ENCODE assay signal across 1 cellular context in the genomic region with DNA sequence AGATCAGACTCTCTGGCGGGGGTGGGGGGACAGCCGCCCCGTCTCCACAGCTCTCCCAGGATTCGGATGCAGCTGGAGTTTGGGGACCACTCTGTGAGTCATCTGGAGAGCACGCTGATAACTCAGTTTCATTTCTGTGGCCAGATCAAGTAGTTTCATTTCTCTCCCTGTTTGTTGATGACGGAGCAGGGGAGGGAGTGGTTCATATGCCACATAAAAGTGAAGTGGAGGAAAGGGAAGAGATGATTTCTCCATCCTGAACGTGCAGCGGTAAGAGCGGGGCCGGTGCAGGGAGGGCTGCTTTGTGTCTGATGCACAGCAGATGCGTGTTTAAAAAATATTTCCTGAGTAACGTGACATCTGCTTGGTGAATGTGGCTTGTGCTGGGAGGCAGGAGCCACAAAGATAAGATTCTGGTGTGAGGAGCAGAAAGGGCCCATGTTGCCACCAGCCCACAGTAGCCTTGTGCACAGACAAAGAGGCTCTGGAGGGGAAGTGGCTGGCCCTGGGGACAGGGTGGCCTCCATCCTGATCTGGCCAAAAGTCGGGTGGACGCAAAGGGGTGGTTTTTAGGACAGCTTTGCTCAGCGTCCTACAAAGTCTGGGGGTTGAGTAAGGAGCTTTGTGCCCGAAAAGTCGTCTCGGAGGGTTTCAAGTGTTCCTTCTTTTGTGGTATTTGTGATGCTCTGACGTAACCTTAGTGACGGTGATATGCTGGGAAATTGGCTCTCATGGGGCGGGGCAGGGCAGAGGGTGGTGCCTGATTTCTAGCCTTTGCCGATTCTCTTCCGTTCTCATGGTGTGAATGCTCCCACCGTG.
TF ChIP-seq lines count a peak whose summit lies in the region.

A gene with protein sequence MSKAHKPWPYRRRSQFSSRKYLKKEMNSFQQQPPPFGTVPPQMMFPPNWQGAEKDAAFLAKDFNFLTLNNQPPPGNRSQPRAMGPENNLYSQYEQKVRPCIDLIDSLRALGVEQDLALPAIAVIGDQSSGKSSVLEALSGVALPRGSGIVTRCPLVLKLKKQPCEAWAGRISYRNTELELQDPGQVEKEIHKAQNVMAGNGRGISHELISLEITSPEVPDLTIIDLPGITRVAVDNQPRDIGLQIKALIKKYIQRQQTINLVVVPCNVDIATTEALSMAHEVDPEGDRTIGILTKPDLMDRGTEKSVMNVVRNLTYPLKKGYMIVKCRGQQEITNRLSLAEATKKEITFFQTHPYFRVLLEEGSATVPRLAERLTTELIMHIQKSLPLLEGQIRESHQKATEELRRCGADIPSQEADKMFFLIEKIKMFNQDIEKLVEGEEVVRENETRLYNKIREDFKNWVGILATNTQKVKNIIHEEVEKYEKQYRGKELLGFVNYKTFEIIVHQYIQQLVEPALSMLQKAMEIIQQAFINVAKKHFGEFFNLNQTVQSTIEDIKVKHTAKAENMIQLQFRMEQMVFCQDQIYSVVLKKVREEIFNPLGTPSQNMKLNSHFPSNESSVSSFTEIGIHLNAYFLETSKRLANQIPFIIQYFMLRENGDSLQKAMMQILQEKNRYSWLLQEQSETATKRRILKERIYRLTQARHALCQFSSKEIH (plus strand): TSS at position 242 of the 819 bp plus-strand sequence. CDS start 14,880 bp downstream, outside the sequence.

TF ChIP-seq in SK-N-SH treated with all-trans-retinoic acid at 6 μM for 48 hours, 23 proteins besides CTCF, POLR2A, EP300 and RAD21 (continued from another document):
- TF ChIP-seq, protein P1, sequence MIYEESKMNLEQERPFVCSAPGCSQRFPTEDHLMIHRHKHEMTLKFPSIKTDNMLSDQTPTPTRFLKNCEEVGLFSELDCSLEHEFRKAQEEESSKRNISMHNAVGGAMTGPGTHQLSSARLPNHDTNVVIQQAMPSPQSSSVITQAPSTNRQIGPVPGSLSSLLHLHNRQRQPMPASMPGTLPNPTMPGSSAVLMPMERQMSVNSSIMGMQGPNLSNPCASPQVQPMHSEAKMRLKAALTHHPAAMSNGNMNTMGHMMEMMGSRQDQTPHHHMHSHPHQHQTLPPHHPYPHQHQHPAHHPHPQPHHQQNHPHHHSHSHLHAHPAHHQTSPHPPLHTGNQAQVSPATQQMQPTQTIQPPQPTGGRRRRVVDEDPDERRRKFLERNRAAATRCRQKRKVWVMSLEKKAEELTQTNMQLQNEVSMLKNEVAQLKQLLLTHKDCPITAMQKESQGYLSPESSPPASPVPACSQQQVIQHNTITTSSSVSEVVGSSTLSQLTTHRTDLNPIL (CRISPR knock-in tag; IDR thresholded peaks at IDR 0.05; ENCODE audit: low read depth): no peak
- TF ChIP-seq, protein P2, sequence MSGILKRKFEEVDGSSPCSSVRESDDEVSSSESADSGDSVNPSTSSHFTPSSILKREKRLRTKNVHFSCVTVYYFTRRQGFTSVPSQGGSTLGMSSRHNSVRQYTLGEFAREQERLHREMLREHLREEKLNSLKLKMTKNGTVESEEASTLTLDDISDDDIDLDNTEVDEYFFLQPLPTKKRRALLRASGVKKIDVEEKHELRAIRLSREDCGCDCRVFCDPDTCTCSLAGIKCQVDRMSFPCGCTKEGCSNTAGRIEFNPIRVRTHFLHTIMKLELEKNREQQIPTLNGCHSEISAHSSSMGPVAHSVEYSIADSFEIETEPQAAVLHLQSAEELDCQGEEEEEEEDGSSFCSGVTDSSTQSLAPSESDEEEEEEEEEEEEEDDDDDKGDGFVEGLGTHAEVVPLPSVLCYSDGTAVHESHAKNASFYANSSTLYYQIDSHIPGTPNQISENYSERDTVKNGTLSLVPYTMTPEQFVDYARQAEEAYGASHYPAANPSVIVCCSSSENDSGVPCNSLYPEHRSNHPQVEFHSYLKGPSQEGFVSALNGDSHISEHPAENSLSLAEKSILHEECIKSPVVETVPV (CRISPR knock-in tag; IDR thresholded peaks at IDR 0.05): no peak
- TF ChIP-seq ZC3H10 (CRISPR knock-in tag; IDR thresholded peaks at IDR 0.05) (no peak), ZFP3 (CRISPR knock-in tag; IDR thresholded peaks at IDR 0.05) (no peak), ZNF565 (CRISPR knock-in tag; conservative IDR thresholded peaks at IDR 0.05; ENCODE audit: low read depth) (no peak), CSDC2 (CRISPR knock-in tag; IDR thresholded peaks at IDR 0.05) (no peak), ESRRG (CRISPR knock-in tag; IDR thresholded peaks at IDR 0.05) (no peak), GLIS3 (CRISPR knock-in tag; IDR thresholded peaks at IDR 0.05) (no peak), SNAI2 (CRISPR knock-in tag; IDR thresholded peaks at IDR 0.05) (no peak), PPARA (CRISPR knock-in tag; IDR thresholded peaks at IDR 0.05; ENCODE audit: borderline replicate concordance) (no peak), ISL1 (CRISPR knock-in tag; IDR thresholded peaks at IDR 0.05) (no peak)
- TF ChIP-seq, protein P3, sequence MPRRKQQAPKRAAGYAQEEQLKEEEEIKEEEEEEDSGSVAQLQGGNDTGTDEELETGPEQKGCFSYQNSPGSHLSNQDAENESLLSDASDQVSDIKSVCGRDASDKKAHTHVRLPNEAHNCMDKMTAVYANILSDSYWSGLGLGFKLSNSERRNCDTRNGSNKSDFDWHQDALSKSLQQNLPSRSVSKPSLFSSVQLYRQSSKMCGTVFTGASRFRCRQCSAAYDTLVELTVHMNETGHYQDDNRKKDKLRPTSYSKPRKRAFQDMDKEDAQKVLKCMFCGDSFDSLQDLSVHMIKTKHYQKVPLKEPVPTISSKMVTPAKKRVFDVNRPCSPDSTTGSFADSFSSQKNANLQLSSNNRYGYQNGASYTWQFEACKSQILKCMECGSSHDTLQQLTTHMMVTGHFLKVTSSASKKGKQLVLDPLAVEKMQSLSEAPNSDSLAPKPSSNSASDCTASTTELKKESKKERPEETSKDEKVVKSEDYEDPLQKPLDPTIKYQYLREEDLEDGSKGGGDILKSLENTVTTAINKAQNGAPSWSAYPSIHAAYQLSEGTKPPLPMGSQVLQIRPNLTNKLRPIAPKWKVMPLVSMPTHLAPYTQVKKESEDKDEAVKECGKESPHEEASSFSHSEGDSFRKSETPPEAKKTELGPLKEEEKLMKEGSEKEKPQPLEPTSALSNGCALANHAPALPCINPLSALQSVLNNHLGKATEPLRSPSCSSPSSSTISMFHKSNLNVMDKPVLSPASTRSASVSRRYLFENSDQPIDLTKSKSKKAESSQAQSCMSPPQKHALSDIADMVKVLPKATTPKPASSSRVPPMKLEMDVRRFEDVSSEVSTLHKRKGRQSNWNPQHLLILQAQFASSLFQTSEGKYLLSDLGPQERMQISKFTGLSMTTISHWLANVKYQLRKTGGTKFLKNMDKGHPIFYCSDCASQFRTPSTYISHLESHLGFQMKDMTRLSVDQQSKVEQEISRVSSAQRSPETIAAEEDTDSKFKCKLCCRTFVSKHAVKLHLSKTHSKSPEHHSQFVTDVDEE (CRISPR knock-in tag; IDR thresholded peaks at IDR 0.05): no peak
- TF ChIP-seq, protein P4, sequence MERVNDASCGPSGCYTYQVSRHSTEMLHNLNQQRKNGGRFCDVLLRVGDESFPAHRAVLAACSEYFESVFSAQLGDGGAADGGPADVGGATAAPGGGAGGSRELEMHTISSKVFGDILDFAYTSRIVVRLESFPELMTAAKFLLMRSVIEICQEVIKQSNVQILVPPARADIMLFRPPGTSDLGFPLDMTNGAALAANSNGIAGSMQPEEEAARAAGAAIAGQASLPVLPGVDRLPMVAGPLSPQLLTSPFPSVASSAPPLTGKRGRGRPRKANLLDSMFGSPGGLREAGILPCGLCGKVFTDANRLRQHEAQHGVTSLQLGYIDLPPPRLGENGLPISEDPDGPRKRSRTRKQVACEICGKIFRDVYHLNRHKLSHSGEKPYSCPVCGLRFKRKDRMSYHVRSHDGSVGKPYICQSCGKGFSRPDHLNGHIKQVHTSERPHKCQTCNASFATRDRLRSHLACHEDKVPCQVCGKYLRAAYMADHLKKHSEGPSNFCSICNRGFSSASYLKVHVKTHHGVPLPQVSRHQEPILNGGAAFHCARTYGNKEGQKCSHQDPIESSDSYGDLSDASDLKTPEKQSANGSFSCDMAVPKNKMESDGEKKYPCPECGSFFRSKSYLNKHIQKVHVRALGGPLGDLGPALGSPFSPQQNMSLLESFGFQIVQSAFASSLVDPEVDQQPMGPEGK (CRISPR knock-in tag; IDR thresholded peaks at IDR 0.05; ENCODE audit: borderline replicate concordance): no peak
